ENCODE assay signal across 24 cellular contexts in genomic region chr6:16933532-16933931, GRCh38.
"Had no signal": no experiment of that assay in that cellular context is flagged by ENCODE, and none has a peak within 500 bp of the region (broad histone marks: within the 10 kb centered on the region; RNA-seq: fewer than 3 reads in every experiment).

No MANE protein-coding gene starts in this region.

- H3K4me3 Mint-ChIP-seq: activated CD4-positive, alpha-beta memory T cell treated with anti-CD3 and anti-CD28 coated beads for 36 hours; activated CD4-positive, alpha-beta T cell treated with anti-CD3 and anti-CD28 coated beads, Interleukin-2, amount 10 ng/mL, durations not matched to agents 24 days and 14 days; activated naive CD4-positive, alpha-beta T cell treated with anti-CD3 and anti-CD28 coated beads, Interleukin-2, amount 50 U/mL, for 24 hours; activated naive CD8-positive, alpha-beta T cell treated with anti-CD3 and anti-CD28 coated beads, Interleukin-2, amount 50 U/mL, for 24 hours; central memory CD8-positive, alpha-beta T cell; nephron had no signal

- H3K27ac Mint-ChIP-seq: activated CD4-positive, alpha-beta memory T cell treated with anti-CD3 and anti-CD28 coated beads for 36 hours; activated CD4-positive, alpha-beta T cell treated with anti-CD3 and anti-CD28 coated beads, Interleukin-2, amount 10 ng/mL, durations not matched to agents 24 days and 14 days; activated naive CD4-positive, alpha-beta T cell treated with anti-CD3 and anti-CD28 coated beads, Interleukin-2, amount 50 U/mL, for 24 hours; activated naive CD8-positive, alpha-beta T cell treated with anti-CD3 and anti-CD28 coated beads, Interleukin-2, amount 50 U/mL, for 24 hours had no signal

- H3K27ac ChIP-seq: esophagus muscularis mucosa, heart right ventricle, neutrophil, ovary, right atrium auricular region, spleen, testis, transverse colon had no signal

- H3K9me3 Mint-ChIP-seq: activated CD4-positive, alpha-beta T cell treated with anti-CD3 and anti-CD28 coated beads, Interleukin-2, amount 10 ng/mL, durations not matched to agents 24 days and 14 days; activated naive CD4-positive, alpha-beta T cell treated with anti-CD3 and anti-CD28 coated beads, Interleukin-2, amount 50 U/mL, for 24 hours; activated naive CD8-positive, alpha-beta T cell treated with anti-CD3 and anti-CD28 coated beads, Interleukin-2, amount 50 U/mL, for 24 hours; central memory CD8-positive, alpha-beta T cell had no signal

- DNase-seq: activated CD4-positive, alpha-beta memory T cell treated with anti-CD3 and anti-CD28 coated beads for 36 hours; activated CD4-positive, alpha-beta T cell treated with anti-CD3 and anti-CD28 coated beads, Interleukin-2, amount 10 ng/mL, durations not matched to agents 24 days and 14 days; activated CD4-positive, CD25-positive, alpha-beta regulatory T cell treated with anti-CD3 and anti-CD28 coated beads, Interleukin-2, amount 50 U/mL, for 72 hours; activated CD8-positive, alpha-beta memory T cell treated with anti-CD3 and anti-CD28 coated beads, Interleukin-2, amount 50 U/mL, for 4 hours; activated naive CD8-positive, alpha-beta T cell treated with anti-CD3 and anti-CD28 coated beads, Interleukin-2, amount 50 U/mL, for 24 hours; activated T-cell treated with anti-CD3 and anti-CD28 coated beads, Interleukin-2, amount 50 U/mL, for 1 hour; amygdala; dermis blood vessel endothelial cell; effector CD4-positive, alpha-beta T cell; foreskin melanocyte; heart right ventricle; mesendoderm; ovary; spleen; stimulated activated naive CD4-positive, alpha-beta T cell treated with Interleukin-2 at 50 U/mL for 16 hours; testis; transverse colon had no signal

- H3K36me3 Mint-ChIP-seq: activated naive CD4-positive, alpha-beta T cell treated with anti-CD3 and anti-CD28 coated beads, Interleukin-2, amount 50 U/mL, for 24 hours had no signal

- H3K27me3 ChIP-seq: esophagus muscularis mucosa, ovary, right atrium auricular region, spleen, testis, transverse colon had no signal

- H3K4me1 ChIP-seq: esophagus muscularis mucosa, heart right ventricle, right atrium auricular region, spleen, testis, transverse colon had no signal

- H3K36me3 ChIP-seq: esophagus muscularis mucosa, heart right ventricle, neutrophil, ovary, right atrium auricular region, spleen, transverse colon had no signal

- H3K9me3 ChIP-seq: esophagus muscularis mucosa, neutrophil, ovary, right atrium auricular region, testis, transverse colon had no signal

- H3K4me3 ChIP-seq: esophagus muscularis mucosa, heart right ventricle, lung, ovary, right atrium auricular region, spleen, testis, transverse colon had no signal

- H3K4me1 Mint-ChIP-seq: activated CD4-positive, alpha-beta T cell treated with anti-CD3 and anti-CD28 coated beads, Interleukin-2, amount 10 ng/mL, durations not matched to agents 24 days and 14 days; activated naive CD4-positive, alpha-beta T cell treated with anti-CD3 and anti-CD28 coated beads, Interleukin-2, amount 50 U/mL, for 24 hours; activated naive CD8-positive, alpha-beta T cell treated with anti-CD3 and anti-CD28 coated beads, Interleukin-2, amount 50 U/mL, for 24 hours; central memory CD8-positive, alpha-beta T cell had no signal

- ATAC-seq: activated naive CD8-positive, alpha-beta T cell treated with anti-CD3 and anti-CD28 coated beads, Interleukin-2, amount 50 U/mL, for 24 hours; heart right ventricle had no signal
